11 cellular contexts compared by ENCODE assay signal in the genomic region with DNA sequence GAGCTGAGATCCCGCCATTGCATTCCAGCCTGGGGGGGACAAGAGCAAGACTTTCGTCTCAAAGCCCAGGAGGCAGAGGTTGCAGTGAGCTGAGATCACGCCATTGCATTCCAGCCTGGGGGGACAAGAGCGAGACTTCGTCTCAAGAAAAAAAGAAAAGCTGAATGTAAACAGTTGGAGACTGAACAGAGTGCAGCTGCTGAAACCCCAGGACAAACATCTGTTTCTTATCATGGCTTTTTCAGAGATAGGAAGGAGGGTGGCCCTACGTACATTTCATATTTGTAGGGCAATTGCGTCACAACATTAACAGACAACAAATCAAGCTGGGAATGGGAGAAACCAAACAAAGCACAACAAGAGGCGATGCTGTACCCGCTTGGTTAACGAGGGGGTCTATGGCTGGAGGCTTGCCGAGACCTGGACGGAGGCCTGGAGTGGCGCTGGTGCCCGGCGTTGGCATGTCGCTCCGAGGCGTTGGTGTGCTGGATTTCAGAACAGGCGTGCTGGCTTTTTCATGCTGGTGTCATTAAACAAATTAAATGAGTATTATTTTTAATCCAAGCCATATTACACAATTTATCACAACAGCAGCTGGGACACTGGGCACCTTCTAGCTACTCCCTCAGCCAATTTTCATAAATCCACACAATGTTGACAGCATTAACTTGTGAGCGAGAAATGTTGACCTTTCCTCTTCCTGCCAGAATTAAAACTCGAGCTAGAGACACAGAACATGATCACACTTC.
DNase-seq lines count a peak whose midpoint lies in the region; ATAC-seq and TF ChIP-seq lines count a peak whose summit lies in the region.
"Had no signal": no experiment of that assay in that cellular context is flagged by ENCODE, and none has a peak within 500 bp of the region (broad histone marks: within the 10 kb centered on the region; RNA-seq: fewer than 3 reads in every experiment).

No MANE protein-coding gene starts in this region.

- H3K4me3 ChIP-seq in cardiac fibroblast (replicated peaks in 1 of 2; ENCODE audit: low read depth in 2 of 2, low read length in 2 of 2) (no peak overlapping the region), hepatocyte (no peak overlapping the region), gastrocnemius medialis (peak overlapping the region; percentile 7 to 25 (median 18)), osteoblast (ENCODE audit: insufficient read depth, low read length) (no peak overlapping the region)
- H3K4me3 ChIP-seq in CD8-positive, alpha-beta T cell (ENCODE audit: low read depth, low read length), result no peak overlapping the region

- ATAC-seq in gastrocnemius medialis (peak; percentile 93 to 94), GM21390 (IDR thresholded peaks at IDR 0.05; ENCODE audit: unreplicated experiment) (no peak)
- ATAC-seq in CD8-positive, alpha-beta T cell, result no peak
- ATAC-seq: Panc1 had no signal

- TF ChIP-seq POLR2A in gastrocnemius medialis (IDR thresholded peaks at IDR 0.05), result no peak

- H3K4me2 ChIP-seq in hepatocyte (peak overlapping the region; percentile 56), osteoblast (ENCODE audit: insufficient read depth, low read length) (no peak overlapping the region)

- H3K79me2 ChIP-seq in hepatocyte (peaks cover 14% of the 10 kb centered on the region), osteoblast (ENCODE audit: insufficient read depth, low read length) (no peaks in the 10 kb centered on the region)

- TF ChIP-seq CTCF in cardiac fibroblast (IDR thresholded peaks at IDR 0.05; ENCODE audit: low read depth, low read length) (no peak), hepatocyte (IDR thresholded peaks at IDR 0.05; ENCODE audit: poor library complexity) (no peak), gastrocnemius medialis (IDR thresholded peaks at IDR 0.05 in 4 of 5, conservative IDR thresholded peaks at IDR 0.05 in 1 of 5) (no peak), progenitor cell of endocrine pancreas (IDR thresholded peaks at IDR 0.05; ENCODE audit: unreplicated experiment) (no peak), osteoblast (IDR thresholded peaks at IDR 0.05; ENCODE audit: extremely low read depth, low read depth, low read length) (no peak)
- no peak for TF ChIP-seq CTCF in CD8-positive, alpha-beta T cell (IDR thresholded peaks at IDR 0.05)

- no peak overlapping the region for H2AFZ ChIP-seq in hepatocyte
- no peak overlapping the region for H2AFZ ChIP-seq in osteoblast (ENCODE audit: low read length)

- H3K36me3 ChIP-seq in hepatocyte (replicated peaks; ENCODE audit: insufficient read depth, low read depth), result no peaks in the 10 kb centered on the region
- peaks cover 0 to 31% of the 10 kb centered on the region in 2 donors for H3K36me3 ChIP-seq in gastrocnemius medialis
- H3K36me3 ChIP-seq in CD8-positive, alpha-beta T cell (ENCODE audit: insufficient read depth, low read length), result no peaks in the 10 kb centered on the region
- peaks cover 2% of the 10 kb centered on the region for H3K36me3 ChIP-seq in osteoblast (ENCODE audit: insufficient read depth, low read length)

- H3K27me3 ChIP-seq in hepatocyte (no peaks in the 10 kb centered on the region), gastrocnemius medialis (no peaks in the 10 kb centered on the region), osteoblast (ENCODE audit: insufficient read depth, low read length) (no peaks in the 10 kb centered on the region)
- no peaks in the 10 kb centered on the region for H3K27me3 ChIP-seq in CD8-positive, alpha-beta T cell (ENCODE audit: insufficient read depth, low read length)

- H3K27ac ChIP-seq in hepatocyte (peak overlapping the region; percentile 89), gastrocnemius medialis (peak overlapping the region; percentile 79 to 90 (median 86)), osteoblast (ENCODE audit: low read depth, low read length) (no peak overlapping the region)
- no peak overlapping the region for H3K27ac ChIP-seq in CD8-positive, alpha-beta T cell (ENCODE audit: low read depth, low read length)

- WGBS in hepatocyte (ENCODE audit: low lambda C conversion rate, missing lambda C conversion rate), result 43% methylated on average over 21 of the region's 21 CpGs

- H3K9me3 Mint-ChIP-seq in CD8-positive, alpha-beta T cell, result no peaks in the 10 kb centered on the region
- no peaks in the 10 kb centered on the region for H3K9me3 Mint-ChIP-seq in progenitor cell of endocrine pancreas (ENCODE audit: low read depth)

- no peaks in the 10 kb centered on the region for H3K36me3 Mint-ChIP-seq in CD8-positive, alpha-beta T cell
- H3K36me3 Mint-ChIP-seq in progenitor cell of endocrine pancreas (ENCODE audit: insufficient read depth), result peaks cover 56% of the 10 kb centered on the region

- CTCF ChIA-PET in CD8-positive, alpha-beta T cell (lab: Charles Lee), result interaction anchor here (0.6 kb wide), 1 partner anchor 75 kb away, joined by 3 read pairs; no protein-coding TSS in a partner anchor

- DNase-seq in GM03348 (ENCODE audit: low spot score), result peak; percentile 39
- DNase-seq in cardiac fibroblast (ENCODE audit: low read depth in 2 of 2), result peak; percentile 41 to 96
- DNase-seq in hepatocyte (ENCODE audit: low spot score), result peak; percentile 75
- DNase-seq in gastrocnemius medialis, result peak; percentile 67 to 71
- no peak for DNase-seq in CD8-positive, alpha-beta T cell
- DNase-seq in progenitor cell of endocrine pancreas (ENCODE audit: low spot score, unreplicated experiment), result no peak
- no peak for DNase-seq in osteoblast (ENCODE audit: insufficient read length, low spot score, missing footprints)
- DNase-seq: activated CD4-positive, alpha-beta T cell treated with anti-CD3 and anti-CD28 coated beads, Interleukin-2, amount 50 U/mL, for 1 hour; small intestine had no signal

- H3K9me2 ChIP-seq in hepatocyte (replicated peaks; ENCODE audit: insufficient read depth), result no peaks in the 10 kb centered on the region

- intact Hi-C loops in gastrocnemius medialis (cut with DNase I; ENCODE audit: low total_unique reads), result loop anchor here (1.0 to 10.0 kb wide), 5 partner anchors 55 to 216 kb away; partner anchors contain the start of gene TLE1
- intact Hi-C loops in CD8-positive, alpha-beta T cell (cut with DNase I, micrococcal nuclease), result no loop called here

- POLR2A ChIA-PET in CD8-positive, alpha-beta T cell (lab: Charles Lee), result no interaction called here

- peaks cover 12% of the 10 kb centered on the region for H3K4me1 Mint-ChIP-seq in CD8-positive, alpha-beta T cell (ENCODE audit: low read depth)
- H3K4me1 Mint-ChIP-seq in progenitor cell of endocrine pancreas (ENCODE audit: low read depth), result peaks cover 11% of the 10 kb centered on the region

- no peak overlapping the region for H3K27ac Mint-ChIP-seq in CD8-positive, alpha-beta T cell
- H3K27ac Mint-ChIP-seq in progenitor cell of endocrine pancreas, result no peak overlapping the region

- H3K4me1 ChIP-seq in hepatocyte (ENCODE audit: insufficient read depth) (peaks cover 17% of the 10 kb centered on the region), gastrocnemius medialis (peaks cover 37 to 60% of the 10 kb centered on the region in 2 donors), osteoblast (ENCODE audit: insufficient read depth, low read length) (peaks cover 13% of the 10 kb centered on the region)
- H3K4me1 ChIP-seq in CD8-positive, alpha-beta T cell (ENCODE audit: insufficient read depth, low read length), result no peaks in the 10 kb centered on the region

- H3K27me3 Mint-ChIP-seq in CD8-positive, alpha-beta T cell (ENCODE audit: low read depth), result no peaks in the 10 kb centered on the region
- no peaks in the 10 kb centered on the region for H3K27me3 Mint-ChIP-seq in progenitor cell of endocrine pancreas

- no peak overlapping the region for H3K4me3 Mint-ChIP-seq in CD8-positive, alpha-beta T cell
- H3K4me3 Mint-ChIP-seq in progenitor cell of endocrine pancreas (ENCODE audit: low read depth), result no peak overlapping the region

- no peaks in the 10 kb centered on the region for H4K20me1 ChIP-seq in hepatocyte (ENCODE audit: insufficient read depth, poor library complexity, severe bottlenecking)
- no peaks in the 10 kb centered on the region for H4K20me1 ChIP-seq in osteoblast (ENCODE audit: insufficient read depth, low read length)

- H3K9me3 ChIP-seq in hepatocyte (ENCODE audit: low read depth) (no peaks in the 10 kb centered on the region), gastrocnemius medialis (no peaks in the 10 kb centered on the region), osteoblast (ENCODE audit: low read depth, low read length) (no peaks in the 10 kb centered on the region)
- no peaks in the 10 kb centered on the region for H3K9me3 ChIP-seq in CD8-positive, alpha-beta T cell (ENCODE audit: low read length)

- in situ Hi-C loops in gastrocnemius medialis (cut with MboI; ENCODE audit: low sequenced_read_pairs in 4 of 4), result no loop called here

Comparison
In these comparisons a context has a peak if more than half of its experiments do, and no peak if none do; other contexts are left out.
1. DNase-seq: peak in GM03348 (single experiment), cardiac fibroblast (2 of 2), hepatocyte (single experiment) and gastrocnemius medialis (2 of 2); none in CD8-positive, alpha-beta T cell (0 of 7), progenitor cell of endocrine pancreas (single experiment) and osteoblast (single experiment).
2. H3K4me3 ChIP-seq: peak in gastrocnemius medialis (4 of 4); none in cardiac fibroblast (0 of 2), hepatocyte (single experiment), CD8-positive, alpha-beta T cell (single experiment) and osteoblast (single experiment).
3. H3K27ac ChIP-seq: peak in hepatocyte (single experiment) and gastrocnemius medialis (4 of 4); none in CD8-positive, alpha-beta T cell (single experiment) and osteoblast (single experiment).
4. ATAC-seq: peak in gastrocnemius medialis (2 of 2); none in CD8-positive, alpha-beta T cell (single experiment) and GM21390 (single experiment).